ENCODE assay signal across 10 cellular contexts in the genomic region with DNA sequence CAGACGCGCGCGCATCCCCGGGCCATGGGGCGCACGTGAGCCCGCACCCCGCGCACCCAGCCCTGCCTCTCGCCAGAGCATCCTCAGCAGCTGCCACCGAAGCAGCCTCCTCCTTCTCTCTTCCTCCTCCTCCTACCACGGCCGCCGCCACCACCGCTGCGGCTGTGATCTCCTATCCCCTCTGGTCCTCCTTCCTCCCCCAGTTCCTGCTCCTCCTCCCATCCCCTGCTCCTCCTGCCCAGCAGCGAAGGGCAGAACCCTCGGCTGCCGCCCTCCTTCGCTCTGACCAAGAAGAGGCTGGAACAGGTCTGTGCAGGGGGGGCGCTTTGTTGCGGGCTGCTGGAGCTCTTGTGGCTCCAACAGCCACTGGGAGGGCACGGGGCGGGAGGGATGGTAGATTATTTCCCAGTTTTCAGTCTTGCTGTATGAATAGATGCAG.
DNase-seq lines count a peak whose midpoint lies in the region; ATAC-seq, FAIRE-seq and TF ChIP-seq lines count a peak whose summit lies in the region.
"Had no signal": no experiment of that assay in that cellular context is flagged by ENCODE, and none has a peak within 500 bp of the region (broad histone marks: within the 10 kb centered on the region; RNA-seq: fewer than 3 reads in every experiment).

No MANE protein-coding gene starts in this region.

- no peak overlapping the region for H2AFZ ChIP-seq in Karpas-422 (ENCODE audit: low read length)

- in situ Hi-C loops in gastrocnemius medialis (cut with MboI; ENCODE audit: low sequenced_read_pairs in 4 of 4) = no loop called here

- no peaks in the 10 kb centered on the region for H3K9me2 ChIP-seq in Karpas-422 (replicated peaks; ENCODE audit: insufficient read depth, low read length)

- H3K27me3 ChIP-seq in esophagus squamous epithelium (peaks cover 0 to 9% (median 3%) of the 10 kb centered on the region in 4 donors), pancreas (peaks cover 0 to 4% (median 0%) of the 10 kb centered on the region in 4 donors), gastrocnemius medialis (peaks cover 0 to 12% (median 0%) of the 10 kb centered on the region in 3 donors), Karpas-422 (ENCODE audit: low read length) (no peaks in the 10 kb centered on the region)

- no peaks in the 10 kb centered on the region for H3K79me2 ChIP-seq in Karpas-422 (ENCODE audit: low read length)

- intact Hi-C loops in esophagus squamous epithelium (cut with DNase I) (no loop called here), pancreas (cut with DNase I) (no loop called here), gastrocnemius medialis (cut with DNase I; ENCODE audit: low total_unique reads) (no loop called here)

- no peaks in the 10 kb centered on the region for H3K4me1 Mint-ChIP-seq in activated CD8-positive, alpha-beta T cell treated with anti-CD3 and anti-CD28 coated beads, Interleukin-2, amount 10 ng/mL, durations not matched to agents 7 days and 5 days (ENCODE audit: low read depth)
- H3K4me1 Mint-ChIP-seq: activated CD4-positive, alpha-beta T cell treated with anti-CD3 and anti-CD28 coated beads, Interleukin-2, amount 10 ng/mL, durations not matched to agents 24 days and 14 days; activated naive CD8-positive, alpha-beta T cell treated with anti-CD3 and anti-CD28 coated beads, Interleukin-2, amount 10 ng/mL, durations not matched to agents 7 days and 5 days had no signal

- TF ChIP-seq POLR2A in esophagus squamous epithelium (IDR thresholded peaks at IDR 0.05) = no peak
- TF ChIP-seq POLR2A in gastrocnemius medialis (IDR thresholded peaks at IDR 0.05) = no peak

- ATAC-seq in pancreas = peak; percentile 27 to 68 (median 52)
- no peak for ATAC-seq in HG03565 (IDR thresholded peaks at IDR 0.05; ENCODE audit: unreplicated experiment)
- ATAC-seq in gastrocnemius medialis = no peak
- no peak for ATAC-seq in activated CD8-positive, alpha-beta T cell treated with anti-CD3 and anti-CD28 coated beads, Interleukin-2, amount 10 ng/mL, durations not matched to agents 7 days and 5 days

- H3K36me3 ChIP-seq in ES-I3 (ENCODE audit: insufficient read depth, low read length) = no peaks in the 10 kb centered on the region
- no peaks in the 10 kb centered on the region for H3K36me3 ChIP-seq in esophagus squamous epithelium
- H3K36me3 ChIP-seq in pancreas = no peaks in the 10 kb centered on the region
- no peaks in the 10 kb centered on the region for H3K36me3 ChIP-seq in gastrocnemius medialis
- no peaks in the 10 kb centered on the region for H3K36me3 ChIP-seq in Karpas-422 (ENCODE audit: insufficient read depth, low read length)

- TF ChIP-seq CTCF in esophagus squamous epithelium (IDR thresholded peaks at IDR 0.05) = no peak
- TF ChIP-seq CTCF in pancreas (IDR thresholded peaks at IDR 0.05) = no peak
- no peak for TF ChIP-seq CTCF in gastrocnemius medialis (IDR thresholded peaks at IDR 0.05 in 4 of 5, conservative IDR thresholded peaks at IDR 0.05 in 1 of 5)

- WGBS in esophagus squamous epithelium, 2 donors = 0 to 52% methylated on average over 2 to 8 of the region's 25 CpGs
- WGBS in pancreas, 2 donors = 3 to 32% methylated on average over 25 of the region's 25 CpGs

- no peaks in the 10 kb centered on the region for H3K9me3 ChIP-seq in ES-I3 (ENCODE audit: control insufficient read depth, insufficient read depth, low read length)
- no peaks in the 10 kb centered on the region for H3K9me3 ChIP-seq in esophagus squamous epithelium
- H3K9me3 ChIP-seq in pancreas = no peaks in the 10 kb centered on the region
- H3K9me3 ChIP-seq in gastrocnemius medialis = no peaks in the 10 kb centered on the region
- H3K9me3 ChIP-seq in Karpas-422 (ENCODE audit: low read length) = no peaks in the 10 kb centered on the region

- H3K27ac Mint-ChIP-seq in activated CD8-positive, alpha-beta T cell treated with anti-CD3 and anti-CD28 coated beads, Interleukin-2, amount 10 ng/mL, durations not matched to agents 7 days and 5 days = no peak overlapping the region
- H3K27ac Mint-ChIP-seq: activated CD4-positive, alpha-beta T cell treated with anti-CD3 and anti-CD28 coated beads, Interleukin-2, amount 10 ng/mL, durations not matched to agents 24 days and 14 days; activated naive CD8-positive, alpha-beta T cell treated with anti-CD3 and anti-CD28 coated beads, Interleukin-2, amount 10 ng/mL, durations not matched to agents 7 days and 5 days had no signal

- H3K36me3 Mint-ChIP-seq in activated CD8-positive, alpha-beta T cell treated with anti-CD3 and anti-CD28 coated beads, Interleukin-2, amount 10 ng/mL, durations not matched to agents 7 days and 5 days (ENCODE audit: low read depth) = no peaks in the 10 kb centered on the region
- H3K36me3 Mint-ChIP-seq: activated naive CD8-positive, alpha-beta T cell treated with anti-CD3 and anti-CD28 coated beads, Interleukin-2, amount 10 ng/mL, durations not matched to agents 7 days and 5 days had no signal

- H4K20me1 ChIP-seq in Karpas-422 (ENCODE audit: insufficient read depth, low read depth, low read length) = no peaks in the 10 kb centered on the region

- H3K27me3 Mint-ChIP-seq in activated CD8-positive, alpha-beta T cell treated with anti-CD3 and anti-CD28 coated beads, Interleukin-2, amount 10 ng/mL, durations not matched to agents 7 days and 5 days (ENCODE audit: low read depth) = peaks cover 17% of the 10 kb centered on the region

- CTCF ChIA-PET in activated CD8-positive, alpha-beta T cell treated with anti-CD3 and anti-CD28 coated beads, Interleukin-2, amount 10 ng/mL, durations not matched to agents 7 days and 5 days (lab: Charles Lee) = no interaction called here

- no peaks in the 10 kb centered on the region for H3K4me1 ChIP-seq in ES-I3 (ENCODE audit: insufficient read depth, low read length)
- H3K4me1 ChIP-seq in esophagus squamous epithelium = peaks cover 0 to 15% (median 0%) of the 10 kb centered on the region in 3 donors
- H3K4me1 ChIP-seq in pancreas = peaks cover 4 to 25% (median 11%) of the 10 kb centered on the region in 3 donors
- no peaks in the 10 kb centered on the region for H3K4me1 ChIP-seq in gastrocnemius medialis
- H3K4me1 ChIP-seq in Karpas-422 (ENCODE audit: low read length) = no peaks in the 10 kb centered on the region

- H3K9ac ChIP-seq in ES-I3 (ENCODE audit: low read depth, low read length) = peak overlapping the region; percentile 70; the same call in 1 of the 2 replicates
- H3K9ac ChIP-seq in Karpas-422 (ENCODE audit: low read length) = no peak overlapping the region

- H3K4me3 ChIP-seq in esophagus squamous epithelium (peak overlapping the region in 3 of 4 donors; percentile 26 to 51 (median 31)), pancreas (peak overlapping the region; percentile 3 to 38 (median 24)), gastrocnemius medialis (no peak overlapping the region), Karpas-422 (ENCODE audit: low read length) (no peak overlapping the region)

- no peaks in the 10 kb centered on the region for H3K9me3 Mint-ChIP-seq in activated CD8-positive, alpha-beta T cell treated with anti-CD3 and anti-CD28 coated beads, Interleukin-2, amount 10 ng/mL, durations not matched to agents 7 days and 5 days (ENCODE audit: insufficient read depth)
- H3K9me3 Mint-ChIP-seq: activated CD4-positive, alpha-beta T cell treated with anti-CD3 and anti-CD28 coated beads, Interleukin-2, amount 10 ng/mL, durations not matched to agents 24 days and 14 days; activated naive CD8-positive, alpha-beta T cell treated with anti-CD3 and anti-CD28 coated beads, Interleukin-2, amount 10 ng/mL, durations not matched to agents 7 days and 5 days had no signal

- H3K27ac ChIP-seq in esophagus squamous epithelium (no peak overlapping the region), pancreas (peak overlapping the region in 3 of 4 donors; percentile 40 to 46 (median 46)), gastrocnemius medialis (no peak overlapping the region), Karpas-422 (ENCODE audit: low read length) (no peak overlapping the region)

- POLR2A ChIA-PET in activated CD8-positive, alpha-beta T cell treated with anti-CD3 and anti-CD28 coated beads, Interleukin-2, amount 10 ng/mL, durations not matched to agents 7 days and 5 days (lab: Charles Lee) = no interaction called here

- no peak overlapping the region for H3K4me2 ChIP-seq in Karpas-422 (ENCODE audit: low read depth, low read length, poor library complexity, severe bottlenecking)

- no peak overlapping the region for H3K4me3 Mint-ChIP-seq in activated CD8-positive, alpha-beta T cell treated with anti-CD3 and anti-CD28 coated beads, Interleukin-2, amount 10 ng/mL, durations not matched to agents 7 days and 5 days
- H3K4me3 Mint-ChIP-seq: activated CD4-positive, alpha-beta T cell treated with anti-CD3 and anti-CD28 coated beads, Interleukin-2, amount 10 ng/mL, durations not matched to agents 24 days and 14 days; activated naive CD8-positive, alpha-beta T cell treated with anti-CD3 and anti-CD28 coated beads, Interleukin-2, amount 10 ng/mL, durations not matched to agents 7 days and 5 days had no signal

- no peak for FAIRE-seq in pancreas (lab: Jason Lieb, UNC)

- DNase-seq in NCI-H345 treated with DMSO at 0.1 percent for 48 hours (lab: John Stamatoyannopoulos, UW; ENCODE audit: unreplicated experiment) = peak; percentile 22
- no peak for DNase-seq in esophagus squamous epithelium (lab: John Stamatoyannopoulos, UW)
- DNase-seq in pancreas = peak in 5 of 6 donors; percentile 7 to 59 (median 41)
- no peak for DNase-seq in gastrocnemius medialis
- DNase-seq in activated CD8-positive, alpha-beta T cell treated with anti-CD3 and anti-CD28 coated beads, Interleukin-2, amount 10 ng/mL, durations not matched to agents 7 days and 5 days = no peak
- DNase-seq in Karpas-422 = no peak
- DNase-seq: activated CD4-positive, alpha-beta T cell treated with anti-CD3 and anti-CD28 coated beads, Interleukin-2, amount 10 ng/mL, durations not matched to agents 24 days and 14 days; activated naive CD8-positive, alpha-beta T cell treated with anti-CD3 and anti-CD28 coated beads, Interleukin-2, amount 10 ng/mL, durations not matched to agents 7 days and 5 days had no signal

Comparison
In these comparisons a context has a peak if more than half of its experiments do, and no peak if none do; other contexts are left out.
1. DNase-seq: peak in NCI-H345 treated with DMSO at 0.1 percent for 48 hours (single experiment) and pancreas (5 of 6); none in esophagus squamous epithelium (single experiment), gastrocnemius medialis (0 of 2), activated CD8-positive, alpha-beta T cell treated with anti-CD3 and anti-CD28 coated beads, Interleukin-2, amount 10 ng/mL, durations not matched to agents 7 days and 5 days (single experiment) and Karpas-422 (single experiment).
2. H3K27ac ChIP-seq: peak in pancreas (3 of 4); none in esophagus squamous epithelium (0 of 4), gastrocnemius medialis (0 of 4) and Karpas-422 (single experiment).
3. H3K4me3 ChIP-seq: peak in esophagus squamous epithelium (3 of 4) and pancreas (4 of 4); none in gastrocnemius medialis (0 of 4) and Karpas-422 (single experiment).
4. ATAC-seq: peak in pancreas (4 of 4); none in HG03565 (single experiment), gastrocnemius medialis (0 of 2) and activated CD8-positive, alpha-beta T cell treated with anti-CD3 and anti-CD28 coated beads, Interleukin-2, amount 10 ng/mL, durations not matched to agents 7 days and 5 days (single experiment).